8 cellular contexts compared by ENCODE assay signal in genomic region chr21:45590246-45590725, GRCh38. TPM values are rescaled to one million over a fixed set of nuclear protein-coding genes. Genes with fewer than 3 reads are reported as not detected.
A peak's percentile ranks its signal among the peaks of the same experiment; 100 is the strongest.
DNase-seq lines count a peak whose midpoint lies in the region; ATAC-seq, FAIRE-seq and TF ChIP-seq lines count a peak whose summit lies in the region.

No MANE protein-coding gene starts in this region.

- no peak for ATAC-seq in HG02870 (IDR thresholded peaks at IDR 0.05; ENCODE audit: unreplicated experiment)
- no peak for ATAC-seq in GM18861 (IDR thresholded peaks at IDR 0.05; ENCODE audit: unreplicated experiment)

- peak overlapping the region; percentile 36 for H3K4me3 ChIP-seq in iPS-18a (ENCODE audit: low read length)

- peak; percentile 95 for DNase-seq in GM12891 (ENCODE audit: insufficient read length, low spot score)
- peak; percentile 69 for DNase-seq in RWPE1 (ENCODE audit: low spot score)
- peak; percentile 38 for DNase-seq in amniotic epithelial cell (ENCODE audit: low read depth)
- DNase-seq in stimulated activated CD4-positive, alpha-beta T cell treated with anti-CD3 and anti-CD28 coated beads, Interleukin-1b, Interleukin-23, amount 100 ng/mL, for 48 hours = peak; percentile 85
- DNase-seq in NCI-H2196 treated with DMSO at 0.1 percent for 48 hours (lab: John Stamatoyannopoulos, UW; ENCODE audit: unreplicated experiment) = no peak

- H3K27me3 ChIP-seq in iPS-18a (ENCODE audit: control insufficient read depth, insufficient read depth, low read length) = peaks cover 16% of the 10 kb centered on the region

- no peaks in the 10 kb centered on the region for H3K4me1 ChIP-seq in iPS-18a (ENCODE audit: control insufficient read depth, low read depth, low read length)

- POLR2A ChIA-PET in RWPE1 (lab: Yijun Ruan, JAX; ENCODE audit: low non-redundant PET) = no interaction called here

- TF ChIP-seq CTCF in RWPE1 (conservative IDR thresholded peaks at IDR 0.05; ENCODE audit: low read depth) = no peak

- no peaks in the 10 kb centered on the region for H3K36me3 ChIP-seq in iPS-18a (ENCODE audit: control insufficient read depth, low read depth, low read length)

- FAIRE-seq in GM12891 (lab: Jason Lieb, UNC) = no peak

- no peak overlapping the region for H3K9ac ChIP-seq in iPS-18a (ENCODE audit: low read length)

- H3K27ac ChIP-seq in RWPE1 = no peak overlapping the region
- no peak overlapping the region for H3K27ac ChIP-seq in iPS-18a (ENCODE audit: low read length)

- CTCF ChIA-PET in RWPE1 (lab: Yijun Ruan, JAX) = no interaction called here

- no peak for TF ChIP-seq POLR2A in GM12891 (IDR thresholded peaks at IDR 0.05; ENCODE audit: low read depth, low read length)

- H3K9me3 ChIP-seq in iPS-18a (ENCODE audit: control insufficient read depth, low read depth, low read length) = peaks cover 4% of the 10 kb centered on the region

TF ChIP-seq in GM12891, 5 proteins besides CTCF, POLR2A, EP300 and RAD21:
- TF ChIP-seq TAF1 (IDR thresholded peaks at IDR 0.05; ENCODE audit: low read depth, low read length) (no peak), POU2F2 (IDR thresholded peaks at IDR 0.05; ENCODE audit: low read depth, low read length) (no peak), PAX5 (IDR thresholded peaks at IDR 0.05; ENCODE audit: insufficient read depth, low read length, severe bottlenecking) (no peak), SPI1 (IDR thresholded peaks at IDR 0.05; ENCODE audit: low read depth, low read length) (no peak), POLR2AphosphoS5 (IDR thresholded peaks at IDR 0.05; ENCODE audit: low read depth, low read length) (no peak)

RNA-seq across cellular contexts. Expression of gene SLC19A1, which starts 48.0 kb away (rescaled TPM):
- polyA plus RNA-seq in GM12891 (2012; ENCODE audit: low read depth, missing spikeins) = 8.4 TPM

RNA-seq across cellular contexts. Expression of gene PCBP3, which starts 53.2 kb away (rescaled TPM):
- polyA plus RNA-seq in GM12891 (2012; ENCODE audit: low read depth, missing spikeins) = 1.0 TPM
